Comparison of ENCODE assay signal across 18 cellular contexts in the genomic region with DNA sequence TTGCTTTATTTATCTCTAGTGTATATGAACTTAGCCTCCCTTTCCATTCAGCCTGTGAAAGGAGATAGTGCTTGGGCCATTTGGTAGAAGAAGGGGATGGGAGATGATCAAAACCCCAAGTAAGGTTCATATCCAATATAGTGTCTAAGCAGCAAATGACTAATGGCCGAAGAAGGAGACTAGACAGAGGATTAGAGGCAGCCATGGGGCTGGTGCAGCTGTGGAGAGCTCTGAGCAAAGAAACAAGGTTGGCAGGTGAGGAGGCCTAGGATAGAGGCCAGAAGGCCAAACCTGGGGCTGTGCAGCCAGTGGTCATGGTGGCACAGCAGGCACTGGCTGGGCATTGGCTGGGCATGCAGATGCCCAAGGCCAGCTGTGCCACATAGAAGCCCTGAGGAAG. TPM values are rescaled to one million over a fixed set of nuclear protein-coding genes. Genes with fewer than 3 reads are reported as not detected.
DNase-seq lines count a peak whose midpoint lies in the region; ATAC-seq and TF ChIP-seq lines count a peak whose summit lies in the region.
"Had no signal": no experiment of that assay in that cellular context is flagged by ENCODE, and none has a peak within 500 bp of the region (broad histone marks: within the 10 kb centered on the region; RNA-seq: fewer than 3 reads in every experiment).

No MANE protein-coding gene starts in this region.

- H3K9me3 ChIP-seq in cardiac muscle cell (ENCODE audit: low read depth) (no peaks in the 10 kb centered on the region), heart left ventricle (no peaks in the 10 kb centered on the region), body of pancreas (no peaks in the 10 kb centered on the region), upper lobe of right lung (no peaks in the 10 kb centered on the region), suprapubic skin (no peaks in the 10 kb centered on the region)

- H3K27ac ChIP-seq in cardiac muscle cell (peak overlapping the region; percentile 72), heart left ventricle (peak overlapping the region in 2 of 12 donors; percentile 43 to 61), body of pancreas (peak overlapping the region; percentile 35 to 98 (median 54)), upper lobe of right lung (peak overlapping the region; percentile 84), suprapubic skin (no peak overlapping the region)

- TF ChIP-seq CTCF in cardiac muscle cell (IDR thresholded peaks at IDR 0.05; ENCODE audit: low read depth, low read length) = no peak
- no peak for TF ChIP-seq CTCF in heart left ventricle (IDR thresholded peaks at IDR 0.05)
- no peak for TF ChIP-seq CTCF in body of pancreas (IDR thresholded peaks at IDR 0.05)
- no peak for TF ChIP-seq CTCF in nephron (IDR thresholded peaks at IDR 0.05; ENCODE audit: unreplicated experiment in 3 of 3)
- TF ChIP-seq CTCF in upper lobe of right lung (IDR thresholded peaks at IDR 0.05) = no peak
- TF ChIP-seq CTCF in suprapubic skin (IDR thresholded peaks at IDR 0.05) = no peak

- ATAC-seq in heart left ventricle (no peak), body of pancreas (no peak), upper lobe of right lung (no peak), GM21529 (IDR thresholded peaks at IDR 0.05; ENCODE audit: unreplicated experiment) (no peak)

- H3K4me1 ChIP-seq in cardiac muscle cell (ENCODE audit: low read depth) (peaks cover 38% of the 10 kb centered on the region), heart left ventricle (peaks cover 0 to 54% (median 15%) of the 10 kb centered on the region in 12 donors), body of pancreas (peaks cover 76% of the 10 kb centered on the region), upper lobe of right lung (peaks cover 41% of the 10 kb centered on the region), suprapubic skin (peaks cover 57% of the 10 kb centered on the region)

- no peak for TF ChIP-seq EP300 in suprapubic skin (IDR thresholded peaks at IDR 0.05)

- H3K27me3 ChIP-seq in cardiac muscle cell = no peaks in the 10 kb centered on the region
- no peaks in the 10 kb centered on the region for H3K27me3 ChIP-seq in heart left ventricle
- no peaks in the 10 kb centered on the region for H3K27me3 ChIP-seq in body of pancreas
- no peaks in the 10 kb centered on the region for H3K27me3 ChIP-seq in upper lobe of right lung
- H3K27me3 ChIP-seq in suprapubic skin = no peaks in the 10 kb centered on the region

- H3K27me3 Mint-ChIP-seq in nephron (ENCODE audit: low read depth) = no peaks in the 10 kb centered on the region
- H3K27me3 Mint-ChIP-seq in activated T-helper 2 cell treated with anti-CD3 and anti-CD28 coated beads, Interferon-gamma antibody, Interleukin-2, Interleukin-4, amounts not matched to agents 10 μg/mL and 5 μg/mL and 100 μg/mL, durations not matched to agents 14 hours and 24 hours and 36 hours (ENCODE audit: low read depth) = no peaks in the 10 kb centered on the region
- H3K27me3 Mint-ChIP-seq: IgD-negative memory B cell; stimulated activated naive CD8-positive, alpha-beta T cell treated with anti-CD3 and anti-CD28 coated beads, Interleukin-15, Interleukin-2, amounts not matched to agents 100 ng/mL and 50 ng/mL, for 24 hours had no signal

- intact Hi-C loops in heart left ventricle (cut with DNase I) (no loop called here), body of pancreas (cut with DNase I) (no loop called here), upper lobe of right lung (cut with DNase I) (no loop called here)
- intact Hi-C loops in activated T-helper 2 cell treated with anti-CD3 and anti-CD28 coated beads, Interferon-gamma antibody, Interleukin-2, Interleukin-4, amounts not matched to agents 10 μg/mL and 5 μg/mL and 100 μg/mL, durations not matched to agents 14 hours and 24 hours and 36 hours (cut with micrococcal nuclease) = no loop called here

- H3K27ac Mint-ChIP-seq in nephron = peak overlapping the region; percentile 98 to 100 (median 99)
- H3K27ac Mint-ChIP-seq in activated T-helper 2 cell treated with anti-CD3 and anti-CD28 coated beads, Interferon-gamma antibody, Interleukin-2, Interleukin-4, amounts not matched to agents 10 μg/mL and 5 μg/mL and 100 μg/mL, durations not matched to agents 14 hours and 24 hours and 36 hours = no peak overlapping the region
- H3K27ac Mint-ChIP-seq: activated naive CD4-positive, alpha-beta T cell treated with anti-CD3 and anti-CD28 coated beads for 36 hours; IgD-negative memory B cell; stimulated activated naive CD8-positive, alpha-beta T cell treated with anti-CD3 and anti-CD28 coated beads, Interleukin-15, Interleukin-2, amounts not matched to agents 100 ng/mL and 50 ng/mL, for 24 hours had no signal

- H3K36me3 ChIP-seq in cardiac muscle cell (no peaks in the 10 kb centered on the region), heart left ventricle (no peaks in the 10 kb centered on the region), body of pancreas (replicated peaks in 1 of 2; ENCODE audit: insufficient read depth in 1 of 2, low read depth in 2 of 2) (no peaks in the 10 kb centered on the region), upper lobe of right lung (no peaks in the 10 kb centered on the region), suprapubic skin (no peaks in the 10 kb centered on the region)

- peak overlapping the region in 2 of 3 experiments; percentile 2 to 20 for H3K4me3 Mint-ChIP-seq in nephron
- H3K4me3 Mint-ChIP-seq in activated T-helper 2 cell treated with anti-CD3 and anti-CD28 coated beads, Interferon-gamma antibody, Interleukin-2, Interleukin-4, amounts not matched to agents 10 μg/mL and 5 μg/mL and 100 μg/mL, durations not matched to agents 14 hours and 24 hours and 36 hours (ENCODE audit: low read depth) = no peak overlapping the region
- H3K4me3 Mint-ChIP-seq: activated naive CD4-positive, alpha-beta T cell treated with anti-CD3 and anti-CD28 coated beads for 36 hours; IgD-negative memory B cell; stimulated activated naive CD8-positive, alpha-beta T cell treated with anti-CD3 and anti-CD28 coated beads, Interleukin-15, Interleukin-2, amounts not matched to agents 100 ng/mL and 50 ng/mL, for 24 hours had no signal

- H3K9me3 Mint-ChIP-seq in nephron = peaks cover 4% of the 10 kb centered on the region
- H3K9me3 Mint-ChIP-seq in activated T-helper 2 cell treated with anti-CD3 and anti-CD28 coated beads, Interferon-gamma antibody, Interleukin-2, Interleukin-4, amounts not matched to agents 10 μg/mL and 5 μg/mL and 100 μg/mL, durations not matched to agents 14 hours and 24 hours and 36 hours = no peaks in the 10 kb centered on the region
- H3K9me3 Mint-ChIP-seq: activated naive CD4-positive, alpha-beta T cell treated with anti-CD3 and anti-CD28 coated beads for 36 hours; IgD-negative memory B cell; stimulated activated naive CD8-positive, alpha-beta T cell treated with anti-CD3 and anti-CD28 coated beads, Interleukin-15, Interleukin-2, amounts not matched to agents 100 ng/mL and 50 ng/mL, for 24 hours had no signal

- 34 to 89% (median 69%) methylated on average over 1 of the region's 1 CpG for WGBS in heart left ventricle, 4 donors
- WGBS in body of pancreas, 2 donors = 29 to 31% methylated on average over 1 of the region's 1 CpG
- WGBS in suprapubic skin = 62% methylated on average over 1 of the region's 1 CpG

- peaks cover 3% of the 10 kb centered on the region for H3K36me3 Mint-ChIP-seq in nephron (ENCODE audit: low read depth)
- H3K36me3 Mint-ChIP-seq in activated T-helper 2 cell treated with anti-CD3 and anti-CD28 coated beads, Interferon-gamma antibody, Interleukin-2, Interleukin-4, amounts not matched to agents 10 μg/mL and 5 μg/mL and 100 μg/mL, durations not matched to agents 14 hours and 24 hours and 36 hours (ENCODE audit: low read depth) = no peaks in the 10 kb centered on the region
- H3K36me3 Mint-ChIP-seq: activated CD8-positive, alpha-beta memory T cell treated with anti-CD3 and anti-CD28 coated beads, Interleukin-2, amount 10 ng/mL, durations not matched to agents 7 days and 5 days had no signal

- H3K4me3 ChIP-seq in cardiac muscle cell (no peak overlapping the region), heart left ventricle (no peak overlapping the region), body of pancreas (no peak overlapping the region), upper lobe of right lung (no peak overlapping the region), suprapubic skin (no peak overlapping the region)
- H3K4me3 ChIP-seq: skin epidermis had no signal

- peaks cover 92% of the 10 kb centered on the region for H3K4me1 Mint-ChIP-seq in nephron
- H3K4me1 Mint-ChIP-seq in activated T-helper 2 cell treated with anti-CD3 and anti-CD28 coated beads, Interferon-gamma antibody, Interleukin-2, Interleukin-4, amounts not matched to agents 10 μg/mL and 5 μg/mL and 100 μg/mL, durations not matched to agents 14 hours and 24 hours and 36 hours (ENCODE audit: low read depth) = peaks cover 26% of the 10 kb centered on the region

- DNase-seq in cardiac muscle cell (ENCODE audit: low read depth in 1 of 2, low spot score in 1 of 2) (no peak), heart left ventricle (no peak), body of pancreas (no peak), upper lobe of right lung (no peak), suprapubic skin (ENCODE audit: low spot score in 2 of 2) (no peak)
- no peak for DNase-seq in activated T-helper 2 cell treated with anti-CD3 and anti-CD28 coated beads, Interferon-gamma antibody, Interleukin-2, Interleukin-4, amounts not matched to agents 10 μg/mL and 5 μg/mL and 100 μg/mL, durations not matched to agents 14 hours and 24 hours and 36 hours (ENCODE audit: low spot score)
- DNase-seq: activated CD8-positive, alpha-beta memory T cell treated with anti-CD3 and anti-CD28 coated beads, Interleukin-2, amount 10 ng/mL, durations not matched to agents 7 days and 5 days; cerebellar nuclear complex; hippocampal formation; NCI-H446 treated with DMSO at 0.1 percent for 48 hours had no signal

- TF ChIP-seq POLR2A in heart left ventricle (IDR thresholded peaks at IDR 0.05) (no peak), body of pancreas (IDR thresholded peaks at IDR 0.05) (no peak), suprapubic skin (IDR thresholded peaks at IDR 0.05) (no peak)

RNA-seq across cellular contexts. Expression of gene CPA1, which starts 10.5 kb away (rescaled TPM):
- total RNA-seq in cardiac muscle cell (3.3 and 4.3 TPM in 2 replicates), heart left ventricle (1 to 10 TPM in 5 of 9 donors, not detected in 4; 1.3 to 3.8 (median 3.1) TPM), body of pancreas (over 10,000 TPM; 26,456 to 42,834 TPM), upper lobe of right lung (not detected), suprapubic skin (not detected)
- polyA plus RNA-seq in cardiac muscle cell (3.5 and 6.2 TPM in 2 replicates), heart left ventricle (under 1 TPM in 1 of 2 donors, not detected in 1; 0.29 TPM)
- not detected in 2 replicates for total RNA-seq in activated T-helper 2 cell treated with anti-CD3 and anti-CD28 coated beads, Interferon-gamma antibody, Interleukin-2, Interleukin-4, amounts not matched to agents 10 μg/mL and 5 μg/mL and 100 μg/mL, durations not matched to agents 14 hours and 24 hours and 36 hours
- total RNA-seq: activated CD8-positive, alpha-beta memory T cell treated with anti-CD3 and anti-CD28 coated beads, Interleukin-2, amount 10 ng/mL, durations not matched to agents 7 days and 5 days; activated naive CD4-positive, alpha-beta T cell treated with anti-CD3 and anti-CD28 coated beads for 36 hours; H1 had no signal
- polyA plus RNA-seq: H1, IgD-negative memory B cell had no signal

RNA-seq across cellular contexts. Expression of gene CPA5, which starts 25.2 kb away (rescaled TPM):
- not detected in 2 replicates for total RNA-seq in cardiac muscle cell
- polyA plus RNA-seq in cardiac muscle cell = 0.98 TPM in 1 of 2 replicates, not detected in the other
- not detected for total RNA-seq in heart left ventricle
- not detected for polyA plus RNA-seq in heart left ventricle
- total RNA-seq in body of pancreas = not detected
- not detected for total RNA-seq in upper lobe of right lung
- under 1 TPM in 1 of 4 donors, not detected in 3; 0.30 TPM for total RNA-seq in suprapubic skin
- 0.66 and 2.2 TPM in 2 replicates for total RNA-seq in activated T-helper 2 cell treated with anti-CD3 and anti-CD28 coated beads, Interferon-gamma antibody, Interleukin-2, Interleukin-4, amounts not matched to agents 10 μg/mL and 5 μg/mL and 100 μg/mL, durations not matched to agents 14 hours and 24 hours and 36 hours
- total RNA-seq: H1, left colon had no signal
- polyA plus RNA-seq: IgD-negative memory B cell had no signal

Comparison
In these comparisons a context has a peak if more than half of its experiments do, and no peak if none do; other contexts are left out.
1. RNA of gene CPA1, which starts 10.5 kb away (total RNA-seq): 26,456 to 42,834 TPM in body of pancreas; 3.3 to 4.3 TPM in cardiac muscle cell, 1.3 to 3.8 TPM in heart left ventricle, not detected in upper lobe of right lung (single experiment), not detected in suprapubic skin and not detected in activated T-helper 2 cell treated with anti-CD3 and anti-CD28 coated beads, Interferon-gamma antibody, Interleukin-2, Interleukin-4, amounts not matched to agents 10 μg/mL and 5 μg/mL and 100 μg/mL, durations not matched to agents 14 hours and 24 hours and 36 hours; every median in the first group is over 1,000 times any median in the second.